ENCODE assay signal across 6 cellular contexts in genomic region chr3:73835945-73836344, GRCh38.
"Had no signal": no experiment of that assay in that cellular context is flagged by ENCODE, and none has a peak within 500 bp of the region (broad histone marks: within the 10 kb centered on the region; RNA-seq: fewer than 3 reads in every experiment).

No MANE protein-coding gene starts in this region.

- H3K27ac ChIP-seq: HL-60, KMS-11 had no signal

- H3K4me3 ChIP-seq: K562 had no signal

- DNase-seq: IMR-90, KBM-7, KG1 had no signal
